ENCODE assay signal across 1 cellular context in genomic region chr4:128810871-128811570, GRCh38.
TF ChIP-seq lines count a peak whose summit lies in the region.

No MANE protein-coding gene starts in this region.

TF ChIP-seq in HepG2, 621 proteins besides CTCF, POLR2A, EP300 and RAD21 (continued from another document and continues in another):
- peak; percentile 82 for TF ChIP-seq PRDM15 (CRISPR knock-in tag; IDR thresholded peaks at IDR 0.05)
- no peak for TF ChIP-seq ZNF251 (CRISPR knock-in tag; IDR thresholded peaks at IDR 0.05)
- TF ChIP-seq ZNF672 (CRISPR knock-in tag; IDR thresholded peaks at IDR 0.05): no peak
- no peak for TF ChIP-seq NPAS2 (CRISPR knock-in tag; IDR thresholded peaks at IDR 0.05; ENCODE audit: borderline replicate concordance)
- TF ChIP-seq ZNF441 (CRISPR knock-in tag; IDR thresholded peaks at IDR 0.05; ENCODE audit: borderline replicate concordance): no peak
- TF ChIP-seq ZNF34 (CRISPR knock-in tag; IDR thresholded peaks at IDR 0.05; ENCODE audit: borderline replicate concordance): no peak
- no peak for TF ChIP-seq ZSCAN20 (CRISPR knock-in tag; IDR thresholded peaks at IDR 0.05; ENCODE audit: borderline replicate concordance)
- TF ChIP-seq ZNF350 (CRISPR knock-in tag; IDR thresholded peaks at IDR 0.05; ENCODE audit: borderline replicate concordance, low read depth): peak; percentile 58; the same call in 1 of the 2 replicates
- no peak for TF ChIP-seq KIAA2018 (CRISPR knock-in tag; IDR thresholded peaks at IDR 0.05; ENCODE audit: borderline replicate concordance)
- TF ChIP-seq TEF (CRISPR knock-in tag; IDR thresholded peaks at IDR 0.05): 0 out of 2 replicates have a peak, but pooled peaks have one; percentile 5
- TF ChIP-seq SOX13 (IDR thresholded peaks at IDR 0.05): no peak; the same call in 1 of the 2 replicates
- TF ChIP-seq SOX13 (CRISPR knock-in tag; conservative IDR thresholded peaks at IDR 0.05 in 1 of 2, IDR thresholded peaks at IDR 0.05 in 1 of 2): peak in 1 of 2 experiments; percentile 62; a peak in 1 of 4 replicates
- 0 out of 2 replicates have a peak, but pooled peaks have one; percentile 15 for TF ChIP-seq SIN3B (IDR thresholded peaks at IDR 0.05; ENCODE audit: low read length)
- TF ChIP-seq SIX4 (CRISPR knock-in tag; IDR thresholded peaks at IDR 0.05): peak; percentile 98
- peak; percentile 93 for TF ChIP-seq RBM39 (IDR thresholded peaks at IDR 0.05; ENCODE audit: low read depth, low read length, poor library complexity, severe bottlenecking)
- no peak for TF ChIP-seq SRSF9 (IDR thresholded peaks at IDR 0.05; ENCODE audit: borderline replicate concordance, insufficient read depth, low read depth, low read length, poor library complexity, severe bottlenecking)
- no peak for TF ChIP-seq ZFAT (CRISPR knock-in tag; conservative IDR thresholded peaks at IDR 0.05)
- TF ChIP-seq ZNF460 (CRISPR knock-in tag; IDR thresholded peaks at IDR 0.05; ENCODE audit: borderline replicate concordance): no peak
- TF ChIP-seq GLI4 (CRISPR knock-in tag; IDR thresholded peaks at IDR 0.05; ENCODE audit: borderline replicate concordance): 0 out of 2 replicates have a peak, but pooled peaks have one; percentile 6
- 0 out of 2 replicates have a peak, but pooled peaks have one; percentile 30 for TF ChIP-seq ZNF274 (CRISPR knock-in tag; IDR thresholded peaks at IDR 0.05)
- 0 out of 2 replicates have a peak, but pooled peaks have one; percentile 23 for TF ChIP-seq ZSCAN25 (CRISPR knock-in tag; IDR thresholded peaks at IDR 0.05)
- TF ChIP-seq HOXA5 (CRISPR knock-in tag; IDR thresholded peaks at IDR 0.05): peak; percentile 85; the same call in 1 of the 2 replicates
- no peak for TF ChIP-seq ZNF598 (CRISPR knock-in tag; IDR thresholded peaks at IDR 0.05; ENCODE audit: borderline replicate concordance)
- TF ChIP-seq GFI1 (CRISPR knock-in tag; IDR thresholded peaks at IDR 0.05; ENCODE audit: borderline replicate concordance): 0 out of 2 replicates have a peak, but pooled peaks have one; percentile 25
- peak; percentile 46; the same call in 1 of the 2 replicates for TF ChIP-seq ZNF839 (CRISPR knock-in tag; IDR thresholded peaks at IDR 0.05; ENCODE audit: borderline replicate concordance)
- TF ChIP-seq FOXK1 (CRISPR knock-in tag; IDR thresholded peaks at IDR 0.05; ENCODE audit: borderline replicate concordance, low read depth): 0 out of 2 replicates have a peak, but pooled peaks have one; percentile 62
- peak; percentile 50; the same call in 1 of the 2 replicates for TF ChIP-seq HOMEZ (CRISPR knock-in tag; IDR thresholded peaks at IDR 0.05; ENCODE audit: low read depth)
- TF ChIP-seq ZNF205 (CRISPR knock-in tag; IDR thresholded peaks at IDR 0.05): no peak
- peak; percentile 61 for TF ChIP-seq ZNF407 (CRISPR knock-in tag; IDR thresholded peaks at IDR 0.05; ENCODE audit: not compliant biosample characterization)
- TF ChIP-seq ZNF230 (CRISPR knock-in tag; IDR thresholded peaks at IDR 0.05): no peak
- TF ChIP-seq ZNF691 (CRISPR knock-in tag; IDR thresholded peaks at IDR 0.05; ENCODE audit: borderline replicate concordance, low read depth): peak; percentile 27; the same call in 1 of the 2 replicates
- TF ChIP-seq KDM5B (CRISPR knock-in tag; IDR thresholded peaks at IDR 0.05; ENCODE audit: borderline replicate concordance): peak; percentile 60; the same call in 1 of the 2 replicates
- 0 out of 2 replicates have a peak, but pooled peaks have one; percentile 72 for TF ChIP-seq HOXD1 (CRISPR knock-in tag; IDR thresholded peaks at IDR 0.05)
- TF ChIP-seq ELF3 (CRISPR knock-in tag; IDR thresholded peaks at IDR 0.05): peak; percentile 38; the same call in 1 of the 2 replicates
